In genomic region chr3:318903-319302, GRCh38 we compare ENCODE assay signal across 34 cellular contexts.
"Had no signal": no experiment of that assay in that cellular context is flagged by ENCODE, and none has a peak within 500 bp of the region (broad histone marks: within the 10 kb centered on the region; RNA-seq: fewer than 3 reads in every experiment).

No MANE protein-coding gene starts in this region.

- H3K27me3 ChIP-seq: MG63 had no signal

- H3K9me3 ChIP-seq: MG63 had no signal

- H3K9ac ChIP-seq: KMS-11 had no signal

- DNase-seq: Karpas-422, Kasumi-1, MG63, MM.1S, MV-4-11, NCI-H1048, NCI-H1092, NCI-H1092 treated with DMSO at 0.1 percent for 48 hours, NCI-H1105, NCI-H1105 treated with DMSO at 0.1 percent for 48 hours, NCI-H1417, NCI-H1417 treated with DMSO at 0.1 percent for 48 hours, NCI-H1436, NCI-H1436 treated with DMSO at 0.1 percent for 48 hours, NCI-H146, NCI-H1694, NCI-H1694 treated with DMSO at 0.1 percent for 48 hours, NCI-H187, NCI-H187 treated with DMSO at 0.1 percent for 48 hours, NCI-H1930, NCI-H2029, NCI-H2029 treated with DMSO at 0.1 percent for 48 hours, NCI-H2081, NCI-H2081 treated with DMSO at 0.1 percent for 48 hours, NCI-H2107, NCI-H2171, NCI-H2171 treated with DMSO at 0.1 percent for 48 hours, NCI-H2227 treated with DMSO at 0.1 percent for 48 hours, NCI-H226, NCI-H345, NCI-H446, NCI-H446 treated with DMSO at 0.1 percent for 48 hours, NCI-H510A had no signal

- H3K36me3 ChIP-seq: MG63 had no signal

- H3K4me2 ChIP-seq: KMS-11 had no signal

- H3K4me3 ChIP-seq: MG63 had no signal

- H3K27ac ChIP-seq: KMS-11 had no signal
